13 cellular contexts compared by ENCODE assay signal in genomic region chr1:19413999-19414398, GRCh38.
DNase-seq lines count a peak whose midpoint lies in the region; ATAC-seq and TF ChIP-seq lines count a peak whose summit lies in the region.
"Had no signal": no experiment of that assay in that cellular context is flagged by ENCODE, and none has a peak within 500 bp of the region (broad histone marks: within the 10 kb centered on the region; RNA-seq: fewer than 3 reads in every experiment).

No MANE protein-coding gene starts in this region.

- H3K36me3 Mint-ChIP-seq in activated CD8-positive, alpha-beta T cell treated with anti-CD3 and anti-CD28 coated beads for 36 hours (ENCODE audit: low read depth) = peaks cover 32% of the 10 kb centered on the region
- peaks cover 47% of the 10 kb centered on the region for H3K36me3 Mint-ChIP-seq in activated CD8-positive, alpha-beta T cell treated with anti-CD3 and anti-CD28 coated beads, Interleukin-2, amount 10 ng/mL, durations not matched to agents 7 days and 5 days (ENCODE audit: low read depth)
- H3K36me3 Mint-ChIP-seq in effector memory CD8-positive, alpha-beta T cell (ENCODE audit: insufficient read depth) = peaks cover 31% of the 10 kb centered on the region
- H3K36me3 Mint-ChIP-seq in nephron (ENCODE audit: low read depth) = peaks cover 39% of the 10 kb centered on the region

- H3K27ac Mint-ChIP-seq in activated CD8-positive, alpha-beta T cell treated with anti-CD3 and anti-CD28 coated beads for 36 hours = peak overlapping the region; percentile 58
- no peak overlapping the region for H3K27ac Mint-ChIP-seq in activated CD8-positive, alpha-beta T cell treated with anti-CD3 and anti-CD28 coated beads, Interleukin-2, amount 10 ng/mL, durations not matched to agents 7 days and 5 days
- H3K27ac Mint-ChIP-seq in effector memory CD8-positive, alpha-beta T cell = peak overlapping the region; percentile 68 to 86
- peak overlapping the region in 2 of 3 experiments; percentile 13 to 86 for H3K27ac Mint-ChIP-seq in nephron

- POLR2A ChIA-PET in activated CD8-positive, alpha-beta T cell treated with anti-CD3 and anti-CD28 coated beads for 36 hours (lab: Charles Lee) = interaction anchor here (1.3 kb wide), 1 partner anchor 8 kb away, joined by 3 read pairs; no protein-coding TSS in a partner anchor
- POLR2A ChIA-PET in activated CD8-positive, alpha-beta T cell treated with anti-CD3 and anti-CD28 coated beads, Interleukin-2, amount 10 ng/mL, durations not matched to agents 7 days and 5 days (lab: Charles Lee) = no interaction called here

- H3K4me3 Mint-ChIP-seq in activated CD8-positive, alpha-beta T cell treated with anti-CD3 and anti-CD28 coated beads for 36 hours = no peak overlapping the region
- no peak overlapping the region for H3K4me3 Mint-ChIP-seq in activated CD8-positive, alpha-beta T cell treated with anti-CD3 and anti-CD28 coated beads, Interleukin-2, amount 10 ng/mL, durations not matched to agents 7 days and 5 days
- no peak overlapping the region for H3K4me3 Mint-ChIP-seq in effector memory CD8-positive, alpha-beta T cell
- no peak overlapping the region for H3K4me3 Mint-ChIP-seq in nephron

- no peaks in the 10 kb centered on the region for H3K27me3 Mint-ChIP-seq in activated CD8-positive, alpha-beta T cell treated with anti-CD3 and anti-CD28 coated beads for 36 hours
- H3K27me3 Mint-ChIP-seq in activated CD8-positive, alpha-beta T cell treated with anti-CD3 and anti-CD28 coated beads, Interleukin-2, amount 10 ng/mL, durations not matched to agents 7 days and 5 days (ENCODE audit: low read depth) = no peaks in the 10 kb centered on the region
- no peaks in the 10 kb centered on the region for H3K27me3 Mint-ChIP-seq in effector memory CD8-positive, alpha-beta T cell
- H3K27me3 Mint-ChIP-seq in nephron (ENCODE audit: low read depth) = no peaks in the 10 kb centered on the region

- H3K27ac ChIP-seq in testis = peak overlapping the region; percentile 53 to 76
- H3K27ac ChIP-seq: parathyroid adenoma had no signal

- H3K27me3 ChIP-seq in testis = no peaks in the 10 kb centered on the region

- no peak for TF ChIP-seq POLR2A in testis (IDR thresholded peaks at IDR 0.05)

- intact Hi-C loops in activated CD8-positive, alpha-beta T cell treated with anti-CD3 and anti-CD28 coated beads for 36 hours (cut with micrococcal nuclease) = no loop called here
- intact Hi-C loops in testis (cut with DNase I; ENCODE audit: low total_unique reads) = no loop called here

- no peak for TF ChIP-seq CTCF in activated CD8-positive, alpha-beta T cell treated with anti-CD3 and anti-CD28 coated beads for 36 hours (IDR thresholded peaks at IDR 0.05)
- TF ChIP-seq CTCF in nephron (IDR thresholded peaks at IDR 0.05; ENCODE audit: unreplicated experiment in 3 of 3) (no peak), testis (IDR thresholded peaks at IDR 0.05) (no peak)

- H3K4me1 ChIP-seq in testis = peaks cover 22% of the 10 kb centered on the region
- H3K4me1 ChIP-seq: parathyroid adenoma had no signal

- peaks cover 69% of the 10 kb centered on the region for H3K4me1 Mint-ChIP-seq in activated CD8-positive, alpha-beta T cell treated with anti-CD3 and anti-CD28 coated beads for 36 hours (ENCODE audit: low read depth)
- peaks cover 39% of the 10 kb centered on the region for H3K4me1 Mint-ChIP-seq in activated CD8-positive, alpha-beta T cell treated with anti-CD3 and anti-CD28 coated beads, Interleukin-2, amount 10 ng/mL, durations not matched to agents 7 days and 5 days (ENCODE audit: low read depth)
- H3K4me1 Mint-ChIP-seq in effector memory CD8-positive, alpha-beta T cell (ENCODE audit: low read depth in 2 of 2) = peaks cover 56 to 76% of the 10 kb centered on the region in 2 donors
- peaks cover 70% of the 10 kb centered on the region for H3K4me1 Mint-ChIP-seq in nephron

- WGBS in testis, 2 donors = 70% methylated on average over 12 of the region's 12 CpGs

- CTCF ChIA-PET in activated CD8-positive, alpha-beta T cell treated with anti-CD3 and anti-CD28 coated beads for 36 hours (lab: Charles Lee) = interaction anchor here (0.7 to 6.0 kb wide), 4 partner anchors 11 to 248 kb away, joined by 3 to 20 read pairs (median 3); no protein-coding TSS in a partner anchor
- CTCF ChIA-PET in activated CD8-positive, alpha-beta T cell treated with anti-CD3 and anti-CD28 coated beads, Interleukin-2, amount 10 ng/mL, durations not matched to agents 7 days and 5 days (lab: Charles Lee) = no interaction called here

- H3K36me3 ChIP-seq in testis (ENCODE audit: low read depth, missing control alignments) = no peaks in the 10 kb centered on the region

- no peaks in the 10 kb centered on the region for H3K9me3 ChIP-seq in testis

- no peak for ATAC-seq in activated CD8-positive, alpha-beta T cell treated with anti-CD3 and anti-CD28 coated beads for 36 hours
- no peak for ATAC-seq in activated CD8-positive, alpha-beta T cell treated with anti-CD3 and anti-CD28 coated beads, Interleukin-2, amount 10 ng/mL, durations not matched to agents 7 days and 5 days
- ATAC-seq in effector memory CD8-positive, alpha-beta T cell (replicated peaks) = no peak
- no peak for ATAC-seq in HG02759 (IDR thresholded peaks at IDR 0.05; ENCODE audit: unreplicated experiment)
- ATAC-seq: HCT116 had no signal

- H3K9me3 Mint-ChIP-seq in activated CD8-positive, alpha-beta T cell treated with anti-CD3 and anti-CD28 coated beads for 36 hours = no peaks in the 10 kb centered on the region
- H3K9me3 Mint-ChIP-seq in activated CD8-positive, alpha-beta T cell treated with anti-CD3 and anti-CD28 coated beads, Interleukin-2, amount 10 ng/mL, durations not matched to agents 7 days and 5 days (ENCODE audit: insufficient read depth) = no peaks in the 10 kb centered on the region
- no peaks in the 10 kb centered on the region for H3K9me3 Mint-ChIP-seq in effector memory CD8-positive, alpha-beta T cell
- H3K9me3 Mint-ChIP-seq in nephron = no peaks in the 10 kb centered on the region

- no peak for DNase-seq in activated CD8-positive, alpha-beta T cell treated with anti-CD3 and anti-CD28 coated beads for 36 hours
- DNase-seq in activated CD8-positive, alpha-beta T cell treated with anti-CD3 and anti-CD28 coated beads, Interleukin-2, amount 10 ng/mL, durations not matched to agents 7 days and 5 days = no peak
- DNase-seq in effector memory CD8-positive, alpha-beta T cell = no peak
- DNase-seq in testis (no peak), amniotic stem cell (lab: John Stamatoyannopoulos, UW) (no peak)
- no peak for DNase-seq in stimulated activated naive CD4-positive, alpha-beta T cell treated with Interleukin-2 at 50 U/mL for 16 hours (lab: John Stamatoyannopoulos, UW)
- DNase-seq: 8988T; activated CD8-positive, alpha-beta memory T cell treated with anti-CD3 and anti-CD28 coated beads, Interleukin-2, amount 50 U/mL, for 48 hours; NCI-H2171 had no signal

- no peak overlapping the region for H3K4me3 ChIP-seq in testis
